1 cellular context compared by ENCODE assay signal in the genomic region with DNA sequence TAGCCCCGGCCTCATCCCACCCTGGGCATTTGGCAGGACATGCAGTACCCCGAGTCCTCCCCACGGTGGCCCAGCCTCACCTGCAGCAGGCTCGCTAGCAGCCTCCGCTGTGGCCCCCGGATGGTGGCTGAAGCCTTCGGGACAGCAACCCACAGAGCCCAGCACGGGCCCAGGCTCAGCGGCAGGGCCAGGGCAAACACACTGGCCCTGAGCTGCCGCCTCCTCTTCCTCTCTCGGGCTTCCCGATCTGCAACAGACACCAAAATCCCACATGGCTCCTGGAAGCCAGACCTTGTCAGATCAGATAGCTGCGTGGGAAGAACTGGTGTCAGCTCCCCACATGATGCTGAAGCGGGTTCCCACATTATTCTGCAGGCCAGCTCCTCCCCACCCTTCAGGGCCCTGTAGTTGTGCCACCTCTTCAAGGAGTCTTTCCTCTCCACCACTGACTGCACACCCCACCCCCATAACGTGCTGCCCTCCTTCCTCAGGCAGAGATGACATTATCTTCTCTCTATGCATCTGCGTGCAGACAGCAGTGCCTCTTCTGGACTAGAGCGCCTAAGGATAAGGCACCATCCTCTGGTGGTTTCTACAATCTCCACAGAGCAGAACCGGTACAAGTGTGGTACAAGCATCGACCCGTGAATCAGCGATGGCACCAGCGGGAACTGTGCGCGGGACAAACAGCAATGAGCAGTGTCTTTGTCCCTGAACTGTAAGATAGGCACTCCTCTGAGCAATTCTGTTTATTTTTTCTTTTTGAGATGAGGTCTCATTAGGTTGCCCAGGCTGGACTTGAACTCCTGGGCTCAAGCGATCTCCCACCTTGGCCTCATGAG.
A peak's percentile ranks its signal among the peaks of the same experiment; 100 is the strongest.
TF ChIP-seq lines count a peak whose summit lies in the region.

No MANE protein-coding gene starts in this region.

TF ChIP-seq in HEK293, 187 proteins besides CTCF, POLR2A, EP300 and RAD21:
- TF ChIP-seq ZNF292 (tag by site-specific recombination; IDR thresholded peaks at IDR 0.05; ENCODE audit: borderline replicate concordance, low read depth) (no peak), YY2 (tag by site-specific recombination; IDR thresholded peaks at IDR 0.05) (no peak), ZNF324 (tag by site-specific recombination; IDR thresholded peaks at IDR 0.05) (no peak), PATZ1 (tag by site-specific recombination; IDR thresholded peaks at IDR 0.05) (no peak), ZNF555 (tag by site-specific recombination; conservative IDR thresholded peaks at IDR 0.05) (no peak), ZBTB17 (tag by site-specific recombination; IDR thresholded peaks at IDR 0.05) (peak; percentile 39; the same call in 1 of the 2 replicates), ZNF791 (tag by site-specific recombination; IDR thresholded peaks at IDR 0.05) (no peak), ZNF114 (tag by site-specific recombination; IDR thresholded peaks at IDR 0.05) (no peak), SCRT2 (tag by site-specific recombination; IDR thresholded peaks at IDR 0.05) (no peak), EGR2 (tag by site-specific recombination; IDR thresholded peaks at IDR 0.05; ENCODE audit: low read depth) (peak; percentile 64; the same call in 1 of the 2 replicates), ZSCAN16 (tag by site-specific recombination; IDR thresholded peaks at IDR 0.05) (no peak), ZNF302 (tag by site-specific recombination; IDR thresholded peaks at IDR 0.05; ENCODE audit: low read depth) (no peak), ZNF600 (tag by site-specific recombination; IDR thresholded peaks at IDR 0.05) (peak; percentile 28; the same call in 1 of the 2 replicates), ZFHX2 (tag by site-specific recombination; conservative IDR thresholded peaks at IDR 0.05) (peak; percentile 36)
TF ChIP-seq in HEK293: peak in this region for 4.
